14 cellular contexts compared by ENCODE assay signal in the genomic region with DNA sequence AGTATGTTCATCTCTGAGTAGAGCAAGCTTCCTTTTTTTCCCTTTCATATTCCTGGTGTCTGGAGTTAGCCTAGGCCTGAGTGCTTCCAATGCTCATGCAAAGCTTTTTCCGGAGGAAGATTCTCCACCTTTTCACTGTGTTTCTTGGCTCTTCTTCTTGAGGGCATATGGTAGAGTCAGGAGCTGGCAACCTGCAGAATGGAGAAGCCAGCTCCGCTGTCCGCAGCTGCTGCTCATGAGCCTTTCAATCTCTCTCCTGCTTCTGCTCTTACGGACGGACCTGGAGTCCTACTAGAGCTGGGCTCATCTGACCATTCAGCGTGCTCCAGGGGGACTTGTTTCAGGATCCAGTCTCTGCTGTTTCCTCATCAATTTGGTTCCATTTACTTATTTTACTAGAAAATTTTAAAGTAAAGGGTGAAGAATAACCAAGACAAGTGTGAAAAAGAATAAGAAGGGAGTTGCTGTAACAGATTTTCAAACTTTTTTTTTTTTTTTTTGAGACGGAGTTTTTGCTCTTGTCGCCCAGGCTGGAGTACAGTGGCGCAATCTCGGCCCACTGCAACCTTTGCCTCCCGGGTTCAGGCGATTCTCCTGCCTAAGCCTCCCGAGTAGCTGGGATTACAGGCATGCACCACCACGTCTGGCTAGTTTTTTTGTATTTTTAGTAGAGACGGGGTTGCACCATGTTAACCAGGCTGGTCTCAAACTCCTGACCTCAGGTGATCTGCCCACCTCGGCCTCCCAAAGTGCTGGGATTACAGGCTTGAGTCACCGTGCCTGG.
"Had no signal": no experiment of that assay in that cellular context is flagged by ENCODE, and none has a peak within 500 bp of the region (broad histone marks: within the 10 kb centered on the region; RNA-seq: fewer than 3 reads in every experiment).

No MANE protein-coding gene starts in this region.

- H3K27ac ChIP-seq: epithelial cell of prostate, lower lobe of right lung, pancreas, sigmoid colon, tibial artery, uterus had no signal

- FAIRE-seq: pancreas had no signal

- ATAC-seq: left cardiac atrium, lower lobe of right lung, pancreas had no signal

- DNase-seq: activated effector memory CD4-positive, alpha-beta T cell treated with Interleukin-2 at 50 U/mL for 16 hours; activated T-cell treated with anti-CD3 and anti-CD28 coated beads, Interleukin-2, amount 50 U/mL, for 24 hours; adrenal gland; foreskin melanocyte; left cardiac atrium; lower lobe of right lung; pancreas; sigmoid colon; stimulated activated CD4-positive, alpha-beta T cell treated with anti-CD3 and anti-CD28 coated beads, Interleukin-1b, Interleukin-23, amount 100 ng/mL, for 48 hours; tibial artery; uterus had no signal

- H3K27me3 Mint-ChIP-seq: activated naive CD4-positive, alpha-beta T cell treated with anti-CD3 and anti-CD28 coated beads, Interleukin-2, amount 50 U/mL, for 24 hours; activated T-cell treated with anti-CD3 and anti-CD28 coated beads, Interleukin-2, amount 50 U/mL, for 24 hours had no signal

- H3K9me3 Mint-ChIP-seq: activated naive CD4-positive, alpha-beta T cell treated with anti-CD3 and anti-CD28 coated beads, Interleukin-2, amount 50 U/mL, for 24 hours; activated T-cell treated with anti-CD3 and anti-CD28 coated beads, Interleukin-2, amount 50 U/mL, for 24 hours had no signal

- H3K4me3 Mint-ChIP-seq: activated naive CD4-positive, alpha-beta T cell treated with anti-CD3 and anti-CD28 coated beads, Interleukin-2, amount 50 U/mL, for 24 hours; activated T-cell treated with anti-CD3 and anti-CD28 coated beads, Interleukin-2, amount 50 U/mL, for 24 hours; neural crest cell had no signal
